25 cellular contexts compared by ENCODE assay signal in genomic region chr10:7767209-7767608, GRCh38. TPM values are rescaled to one million over a fixed set of nuclear protein-coding genes. Genes with fewer than 3 reads are reported as not detected.
A peak's percentile ranks its signal among the peaks of the same experiment; 100 is the strongest.
DNase-seq lines count a peak whose midpoint lies in the region; ATAC-seq and TF ChIP-seq lines count a peak whose summit lies in the region.
"Had no signal": no experiment of that assay in that cellular context is flagged by ENCODE, and none has a peak within 500 bp of the region (broad histone marks: within the 10 kb centered on the region; RNA-seq: fewer than 3 reads in every experiment).

No MANE protein-coding gene starts in this region.

- peaks cover 11% of the 10 kb centered on the region for H3K36me3 Mint-ChIP-seq in T-helper 17 cell (ENCODE audit: low read depth)

- no peaks in the 10 kb centered on the region for H3K27me3 Mint-ChIP-seq in T-helper 17 cell
- H3K27me3 Mint-ChIP-seq: activated CD8-positive, alpha-beta memory T cell treated with anti-CD3 and anti-CD28 coated beads, Interleukin-2, amount 10 ng/mL, durations not matched to agents 7 days and 5 days; activated naive CD4-positive, alpha-beta T cell treated with anti-CD3 and anti-CD28 coated beads, Interleukin-2, amount 50 U/mL, for 24 hours; stimulated activated naive B cell treated with anti-CD40 and anti-IgM and Interleukin-4, amounts not matched to agents 10 μg/mL and 1 μg/mL and 100 μg/mL, for 72 hours had no signal

- peaks cover 3% of the 10 kb centered on the region for H3K4me1 Mint-ChIP-seq in T-helper 17 cell
- H3K4me1 Mint-ChIP-seq: activated naive CD4-positive, alpha-beta T cell treated with anti-CD3 and anti-CD28 coated beads, Interleukin-2, amount 50 U/mL, for 24 hours; stimulated activated naive B cell treated with anti-CD40 and anti-IgM and Interleukin-4, amounts not matched to agents 10 μg/mL and 1 μg/mL and 100 μg/mL, for 72 hours had no signal

- peak; percentile 76 for DNase-seq in EL
- DNase-seq in RWPE1 (ENCODE audit: low spot score), result peak; percentile 22
- peak; percentile 91 for DNase-seq in choroid plexus epithelial cell (ENCODE audit: low read depth)
- DNase-seq in iris pigment epithelial cell (ENCODE audit: low read depth), result peak; percentile 97
- no peak for DNase-seq in NCI-H82 treated with DMSO at 0.1 percent for 48 hours (lab: John Stamatoyannopoulos, UW; ENCODE audit: unreplicated experiment)
- no peak for DNase-seq in hypothalamus (lab: John Stamatoyannopoulos, UW)
- DNase-seq in T-helper 17 cell, result no peak
- DNase-seq: activated CD4-positive, alpha-beta T cell treated with anti-CD3 and anti-CD28 coated beads for 4 hours; activated CD8-positive, alpha-beta memory T cell treated with anti-CD3 and anti-CD28 coated beads, Interleukin-2, amount 10 ng/mL, durations not matched to agents 7 days and 5 days; AML-193; body of pancreas; CD8-positive, alpha-beta T cell; cortex of kidney; GF-D8; NCI-H1048; NCI-H2029; OCI-M1; SHP77 treated with DMSO at 0.1 percent for 48 hours; small intestine; stimulated activated naive B cell treated with anti-CD40 and anti-IgM and Interleukin-4, amounts not matched to agents 10 μg/mL and 1 μg/mL and 100 μg/mL, for 72 hours had no signal

- no peak overlapping the region for H3K27ac Mint-ChIP-seq in T-helper 17 cell
- H3K27ac Mint-ChIP-seq: activated CD8-positive, alpha-beta memory T cell treated with anti-CD3 and anti-CD28 coated beads, Interleukin-2, amount 10 ng/mL, durations not matched to agents 7 days and 5 days; activated naive CD4-positive, alpha-beta T cell treated with anti-CD3 and anti-CD28 coated beads, Interleukin-2, amount 50 U/mL, for 24 hours; activated T-helper 1 cell treated with anti-CD3 and anti-CD28 coated beads, Interleukin-12 subunit alpha, Interleukin-12 subunit beta, Interleukin-2, Interleukin-4 antibody, amounts not matched to agents 30 ng/mL and 10 ng/mL and 1 ng/mL, durations not matched to agents 14 hours and 24 hours and 36 hours; CD8-positive, alpha-beta T cell; stimulated activated naive B cell treated with anti-CD40 and anti-IgM and Interleukin-4, amounts not matched to agents 10 μg/mL and 1 μg/mL and 100 μg/mL, for 72 hours had no signal

- H3K4me3 Mint-ChIP-seq in T-helper 17 cell, result no peak overlapping the region
- H3K4me3 Mint-ChIP-seq: activated CD8-positive, alpha-beta memory T cell treated with anti-CD3 and anti-CD28 coated beads, Interleukin-2, amount 10 ng/mL, durations not matched to agents 7 days and 5 days; activated naive CD4-positive, alpha-beta T cell treated with anti-CD3 and anti-CD28 coated beads, Interleukin-2, amount 50 U/mL, for 24 hours; activated T-helper 1 cell treated with anti-CD3 and anti-CD28 coated beads, Interleukin-12 subunit alpha, Interleukin-12 subunit beta, Interleukin-2, Interleukin-4 antibody, amounts not matched to agents 30 ng/mL and 10 ng/mL and 1 ng/mL, durations not matched to agents 14 hours and 24 hours and 36 hours; CD8-positive, alpha-beta T cell; stimulated activated naive B cell treated with anti-CD40 and anti-IgM and Interleukin-4, amounts not matched to agents 10 μg/mL and 1 μg/mL and 100 μg/mL, for 72 hours had no signal

- no peaks in the 10 kb centered on the region for H3K9me3 ChIP-seq in T-helper 17 cell (ENCODE audit: control insufficient read depth, low read length, poor library complexity, severe bottlenecking)
- H3K9me3 ChIP-seq: body of pancreas, HAP-1 had no signal

- ATAC-seq in GM18519 (IDR thresholded peaks at IDR 0.05; ENCODE audit: low FRiP score, unreplicated experiment) (no peak), T-helper 17 cell (no peak)
- ATAC-seq: activated CD8-positive, alpha-beta memory T cell treated with anti-CD3 and anti-CD28 coated beads, Interleukin-2, amount 10 ng/mL, durations not matched to agents 7 days and 5 days; body of pancreas; CD8-positive, alpha-beta T cell; stimulated activated naive B cell treated with anti-CD40 and anti-IgM and Interleukin-4, amounts not matched to agents 10 μg/mL and 1 μg/mL and 100 μg/mL, for 72 hours had no signal

- POLR2A ChIA-PET in RWPE1 (lab: Yijun Ruan, JAX; ENCODE audit: low non-redundant PET), result no interaction called here

- TF ChIP-seq CTCF in RWPE1 (conservative IDR thresholded peaks at IDR 0.05; ENCODE audit: low read depth) (no peak), choroid plexus epithelial cell (conservative IDR thresholded peaks at IDR 0.05; ENCODE audit: low read depth, low read length) (no peak)

- CTCF ChIA-PET in RWPE1 (lab: Yijun Ruan, JAX), result no interaction called here

- H3K4me3 ChIP-seq in choroid plexus epithelial cell (ENCODE audit: low read depth, low read length), result no peak overlapping the region
- H3K4me3 ChIP-seq: body of pancreas, HAP-1, lung had no signal

- no peak overlapping the region for H3K27ac ChIP-seq in RWPE1
- H3K27ac ChIP-seq: body of pancreas had no signal

RNA-seq across cellular contexts. Expression of gene KIN, which starts 20.6 kb away (rescaled TPM):
- total RNA-seq in T-helper 17 cell, result 1 to 10 TPM; 6.3 to 8.6 TPM

RNA-seq across cellular contexts. Expression of gene ATP5F1C, which starts 20.8 kb away (rescaled TPM):
- 100 to 1,000 TPM; 115 to 117 TPM for total RNA-seq in T-helper 17 cell

RNA-seq across cellular contexts. Expression of gene TAF3, which starts 51.1 kb away (rescaled TPM):
- total RNA-seq in T-helper 17 cell, result 10 to 100 TPM; 17.0 to 18.4 TPM

Comparison
In these comparisons a context has a peak if more than half of its experiments do, and no peak if none do; other contexts are left out.
1. DNase-seq: peak in EL (single experiment), RWPE1 (single experiment), choroid plexus epithelial cell (single experiment) and iris pigment epithelial cell (single experiment); none in NCI-H82 treated with DMSO at 0.1 percent for 48 hours (single experiment), hypothalamus (0 of 51) and T-helper 17 cell (0 of 3).